21 cellular contexts compared by ENCODE assay signal in genomic region chr13:48214519-48215121, GRCh38. TPM values are rescaled to one million over a fixed set of nuclear protein-coding genes. Genes with fewer than 3 reads are reported as not detected.
DNase-seq lines count a peak whose midpoint lies in the region; ATAC-seq and TF ChIP-seq lines count a peak whose summit lies in the region.
"Had no signal": no experiment of that assay in that cellular context is flagged by ENCODE, and none has a peak within 500 bp of the region (broad histone marks: within the 10 kb centered on the region; RNA-seq: fewer than 3 reads in every experiment).

No MANE protein-coding gene starts in this region.

- H3K27me3 ChIP-seq in gastroesophageal sphincter: no peaks in the 10 kb centered on the region
- H3K27me3 ChIP-seq: suprapubic skin, uterus had no signal

- H3K9me3 Mint-ChIP-seq in activated naive CD4-positive, alpha-beta T cell treated with anti-CD3 and anti-CD28 coated beads for 36 hours: peaks cover 4% of the 10 kb centered on the region
- H3K9me3 Mint-ChIP-seq in central memory CD8-positive, alpha-beta T cell: no peaks in the 10 kb centered on the region

- DNase-seq in activated naive CD4-positive, alpha-beta T cell treated with anti-CD3 and anti-CD28 coated beads for 36 hours: peak; percentile 42
- no peak for DNase-seq in activated naive CD4-positive, alpha-beta T cell (lab: John Stamatoyannopoulos, UW)
- DNase-seq in OCI-M1 (lab: John Stamatoyannopoulos, UW) (peak; percentile 15), NCI-H1048 (lab: John Stamatoyannopoulos, UW) (no peak), COR-L47 (lab: John Stamatoyannopoulos, UW) (no peak)
- no peak for DNase-seq in central memory CD8-positive, alpha-beta T cell (ENCODE audit: low spot score in 2 of 2)
- DNase-seq in stimulated activated naive CD8-positive, alpha-beta T cell treated with anti-CD3 and anti-CD28 coated beads, Interleukin-15, Interleukin-2, amounts not matched to agents 100 U/mL and 50 U/mL, for 24 hours: peak; percentile 56
- DNase-seq: activated T-cell treated with anti-CD3 and anti-CD28 coated beads, Interleukin-2, amount 50 U/mL, for 1 hour; H9; NCI-H1694; NCI-H226; uterus had no signal

- no peak for TF ChIP-seq CTCF in gastroesophageal sphincter (IDR thresholded peaks at IDR 0.05)

- no peaks in the 10 kb centered on the region for H3K4me1 ChIP-seq in gastroesophageal sphincter
- H3K4me1 ChIP-seq: uterus had no signal

- H3K4me3 ChIP-seq in gastroesophageal sphincter: no peak overlapping the region
- H3K4me3 ChIP-seq: SK-N-MC, skin epidermis, suprapubic skin, uterus had no signal

- 67% methylated on average over 1 of the region's 1 CpG; no CpG with 5 or more reads in 1 of the 2 donors for WGBS in gastroesophageal sphincter (ENCODE audit: low coverage in 1 of 2), 2 donors

- H3K4me1 Mint-ChIP-seq in activated naive CD4-positive, alpha-beta T cell treated with anti-CD3 and anti-CD28 coated beads for 36 hours (ENCODE audit: low read depth): peaks cover 37% of the 10 kb centered on the region
- H3K4me1 Mint-ChIP-seq in central memory CD8-positive, alpha-beta T cell: peaks cover 22% of the 10 kb centered on the region
- H3K4me1 Mint-ChIP-seq: mesothelial cell of epicardium had no signal

- TF ChIP-seq POLR2A in gastroesophageal sphincter (IDR thresholded peaks at IDR 0.05): no peak

- H3K27ac Mint-ChIP-seq in activated naive CD4-positive, alpha-beta T cell treated with anti-CD3 and anti-CD28 coated beads for 36 hours: no peak overlapping the region
- peak overlapping the region; percentile 56 for H3K27ac Mint-ChIP-seq in central memory CD8-positive, alpha-beta T cell (ENCODE audit: low read depth)
- H3K27ac Mint-ChIP-seq: CD14-positive monocyte; dendritic cell treated with granulocyte-macrophage colony-stimulating factor and Interleukin-4, amounts not matched to agents 40 ng/mL and 50 ng/mL, for 4 days; H9; mesothelial cell of epicardium; T-helper 2 cell treated with Interferon-gamma antibody and Interleukin-4, amounts not matched to agents 5 μg/mL and 100 μg/mL, for 36 hours had no signal

- no peaks in the 10 kb centered on the region for H3K9me3 ChIP-seq in gastroesophageal sphincter
- H3K9me3 ChIP-seq: suprapubic skin, uterus had no signal

- intact Hi-C loops in activated naive CD4-positive, alpha-beta T cell treated with anti-CD3 and anti-CD28 coated beads for 36 hours (cut with micrococcal nuclease): loop anchor here (10.0 kb wide), 2 partner anchors 590 to 1550 kb away; no protein-coding TSS in a partner anchor

- TF ChIP-seq EP300 in gastroesophageal sphincter (IDR thresholded peaks at IDR 0.05): no peak

- no peak overlapping the region for H3K27ac ChIP-seq in gastroesophageal sphincter
- H3K27ac ChIP-seq: epithelial cell of prostate, SK-N-MC, skin epidermis, suprapubic skin, uterus had no signal

- no peaks in the 10 kb centered on the region for H3K36me3 ChIP-seq in gastroesophageal sphincter
- H3K36me3 ChIP-seq: suprapubic skin, uterus had no signal

- no peak overlapping the region for H3K4me3 Mint-ChIP-seq in activated naive CD4-positive, alpha-beta T cell treated with anti-CD3 and anti-CD28 coated beads for 36 hours
- no peak overlapping the region for H3K4me3 Mint-ChIP-seq in central memory CD8-positive, alpha-beta T cell
- H3K4me3 Mint-ChIP-seq: CD14-positive monocyte; dendritic cell treated with granulocyte-macrophage colony-stimulating factor and Interleukin-4, amounts not matched to agents 40 ng/mL and 50 ng/mL, for 4 days; H9; mesothelial cell of epicardium; T-helper 2 cell treated with Interferon-gamma antibody and Interleukin-4, amounts not matched to agents 5 μg/mL and 100 μg/mL, for 36 hours had no signal

- H3K36me3 Mint-ChIP-seq in activated naive CD4-positive, alpha-beta T cell treated with anti-CD3 and anti-CD28 coated beads for 36 hours (ENCODE audit: low read depth): peaks cover 2% of the 10 kb centered on the region
- peaks cover 5% of the 10 kb centered on the region for H3K36me3 Mint-ChIP-seq in central memory CD8-positive, alpha-beta T cell (ENCODE audit: insufficient read depth)
- H3K36me3 Mint-ChIP-seq: mesothelial cell of epicardium had no signal

- ATAC-seq in central memory CD8-positive, alpha-beta T cell (replicated peaks; ENCODE audit: extremely low read depth, poor library complexity, severe bottlenecking): peak; percentile 81
- peak; percentile 83 for ATAC-seq in stimulated activated naive CD8-positive, alpha-beta T cell treated with anti-CD3 and anti-CD28 coated beads, Interleukin-15, Interleukin-2, amounts not matched to agents 100 U/mL and 50 U/mL, for 24 hours
- no peak for ATAC-seq in gastroesophageal sphincter

- H3K27me3 Mint-ChIP-seq in activated naive CD4-positive, alpha-beta T cell treated with anti-CD3 and anti-CD28 coated beads for 36 hours (ENCODE audit: low read depth): no peaks in the 10 kb centered on the region
- no peaks in the 10 kb centered on the region for H3K27me3 Mint-ChIP-seq in central memory CD8-positive, alpha-beta T cell
- H3K27me3 Mint-ChIP-seq: dendritic cell treated with granulocyte-macrophage colony-stimulating factor and Interleukin-4, amounts not matched to agents 40 ng/mL and 50 ng/mL, for 4 days had no signal

- CTCF ChIA-PET in activated naive CD4-positive, alpha-beta T cell treated with anti-CD3 and anti-CD28 coated beads for 36 hours (lab: Charles Lee): no interaction called here

RNA-seq across cellular contexts. Expression of gene ITM2B, which starts 18.4 kb away (rescaled TPM):
- 100 to 1,000 TPM; 110 to 112 TPM for total RNA-seq in activated naive CD4-positive, alpha-beta T cell treated with anti-CD3 and anti-CD28 coated beads for 36 hours
- total RNA-seq in gastroesophageal sphincter: 100 to 1,000 TPM; 263 to 380 (median 300) TPM

Comparison
In these comparisons a context has a peak if more than half of its experiments do, and no peak if none do; other contexts are left out.
1. DNase-seq: peak in activated naive CD4-positive, alpha-beta T cell treated with anti-CD3 and anti-CD28 coated beads for 36 hours (single experiment), OCI-M1 (single experiment) and stimulated activated naive CD8-positive, alpha-beta T cell treated with anti-CD3 and anti-CD28 coated beads, Interleukin-15, Interleukin-2, amounts not matched to agents 100 U/mL and 50 U/mL, for 24 hours (single experiment); none in activated naive CD4-positive, alpha-beta T cell (0 of 4), central memory CD8-positive, alpha-beta T cell (0 of 2), NCI-H1048 (single experiment) and COR-L47 (single experiment).